Comparison of ENCODE assay signal across 9 cellular contexts in the genomic region with DNA sequence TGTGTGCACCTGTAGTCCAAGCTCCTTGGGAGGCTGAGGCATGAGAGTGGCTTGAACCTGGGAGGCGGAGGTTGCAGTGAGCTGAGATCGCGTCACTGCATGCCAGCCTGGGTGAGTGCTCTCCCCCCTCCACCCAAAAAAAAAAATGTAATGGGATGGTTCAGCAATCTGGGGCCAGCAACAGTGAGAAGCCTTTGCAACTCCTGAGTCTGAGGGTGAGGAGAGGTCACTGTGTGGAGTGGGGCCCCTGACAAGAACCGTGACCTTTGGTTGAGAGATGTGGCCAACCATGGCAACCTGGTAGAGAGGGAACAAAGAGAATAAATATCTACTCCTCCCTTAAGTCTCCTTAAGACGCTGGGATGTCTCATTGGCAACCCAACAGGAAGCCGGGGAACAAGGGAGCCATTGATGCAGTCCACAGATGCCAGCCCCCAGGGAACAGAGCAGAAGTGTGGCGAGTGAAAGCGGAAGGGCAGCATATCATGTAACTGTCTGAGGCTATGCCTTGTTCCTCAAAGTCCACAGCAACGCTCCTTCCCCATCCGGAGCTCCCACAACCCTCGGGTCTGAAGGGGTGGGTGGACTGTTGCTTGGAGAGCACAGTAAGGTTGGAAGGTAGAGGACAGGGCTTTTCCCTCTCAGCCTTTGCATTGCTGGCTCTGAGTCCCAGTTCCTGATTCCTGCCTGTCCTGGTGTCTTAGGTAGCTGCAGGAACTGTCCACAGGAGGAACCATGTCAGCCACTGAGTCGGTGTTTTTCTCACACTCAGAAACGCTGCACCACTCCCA. TPM values are rescaled to one million over a fixed set of nuclear protein-coding genes. Genes with fewer than 3 reads are reported as not detected.
A peak's percentile ranks its signal among the peaks of the same experiment; 100 is the strongest.
DNase-seq lines count a peak whose midpoint lies in the region; ATAC-seq and TF ChIP-seq lines count a peak whose summit lies in the region.
"Had no signal": no experiment of that assay in that cellular context is flagged by ENCODE, and none has a peak within 500 bp of the region (broad histone marks: within the 10 kb centered on the region; RNA-seq: fewer than 3 reads in every experiment).

No MANE protein-coding gene starts in this region.

- peak overlapping the region; percentile 1 to 57 (median 34); a peak in 12 of 20 replicates for H3K4me3 ChIP-seq in BLaER1 treated with 17β-estradiol and CSF1 and Interleukin-3, amounts not matched to agents 10 nM and 100 nM
- H3K4me3 ChIP-seq in OCI-LY3 (ENCODE audit: low read length), result peak overlapping the region; percentile 41
- no peak overlapping the region for H3K4me3 ChIP-seq in neural progenitor cell

- no peaks in the 10 kb centered on the region for H3K9me3 ChIP-seq in BLaER1 treated with 17β-estradiol and CSF1 and Interleukin-3, amounts not matched to agents 10 nM and 100 nM (replicated peaks in 1 of 11)
- H3K9me3 ChIP-seq in OCI-LY3 (ENCODE audit: insufficient read depth, low read length) (no peaks in the 10 kb centered on the region), neural progenitor cell (ENCODE audit: low read depth) (no peaks in the 10 kb centered on the region)

- H3K79me2 ChIP-seq in OCI-LY3 (ENCODE audit: low read length), result no peaks in the 10 kb centered on the region
- no peaks in the 10 kb centered on the region for H3K79me2 ChIP-seq in neural progenitor cell (ENCODE audit: low read depth)

- TF ChIP-seq CTCF in OCI-LY3 (IDR thresholded peaks at IDR 0.05; ENCODE audit: low read depth, low read length) (no peak), neural progenitor cell (IDR thresholded peaks at IDR 0.05) (no peak), endothelial cell (IDR thresholded peaks at IDR 0.05; ENCODE audit: unreplicated experiment) (no peak)

- H3K9ac ChIP-seq in BLaER1 treated with 17β-estradiol and CSF1 and Interleukin-3, amounts not matched to agents 10 nM and 100 nM, result peak overlapping the region in 10 of 11 experiments; percentile 28 to 74 (median 68); a peak in 20 of 22 replicates
- H3K9ac ChIP-seq in OCI-LY3 (ENCODE audit: low read length) (peak overlapping the region; percentile 3; the same call in 1 of the 2 replicates), neural progenitor cell (no peak overlapping the region)

- peaks cover 2% of the 10 kb centered on the region for H3K36me3 Mint-ChIP-seq in neural progenitor cell
- H3K36me3 Mint-ChIP-seq in endothelial cell (ENCODE audit: low read depth, unreplicated experiment), result no peaks in the 10 kb centered on the region

- peak overlapping the region; percentile 55 to 89 (median 82); a peak in 21 of 22 replicates for H3K27ac ChIP-seq in BLaER1 treated with 17β-estradiol and CSF1 and Interleukin-3, amounts not matched to agents 10 nM and 100 nM
- H3K27ac ChIP-seq in OCI-LY3 (ENCODE audit: low read length) (peak overlapping the region; percentile 0; the same call in 1 of the 2 replicates), neural progenitor cell (no peak overlapping the region)

- DNase-seq in neural progenitor cell (ENCODE audit: low spot score), result no peak
- no peak for DNase-seq in NCI-H1048 (lab: John Stamatoyannopoulos, UW)
- no peak for DNase-seq in endothelial cell (ENCODE audit: low spot score)
- DNase-seq in SHP77 (lab: John Stamatoyannopoulos, UW), result no peak
- DNase-seq: activated effector memory CD4-positive, alpha-beta T cell treated with Interleukin-2 at 50 U/mL for 16 hours had no signal

- peaks cover 0 to 2% (median 0%) of the 10 kb centered on the region in 11 experiments; a peak in 1 of 22 replicates for H4K20me1 ChIP-seq in BLaER1 treated with 17β-estradiol and CSF1 and Interleukin-3, amounts not matched to agents 10 nM and 100 nM
- H4K20me1 ChIP-seq in OCI-LY3 (ENCODE audit: insufficient read depth, low read length) (no peaks in the 10 kb centered on the region), neural progenitor cell (ENCODE audit: low read depth) (peaks cover 3% of the 10 kb centered on the region)

- H3K27me3 ChIP-seq in BLaER1 treated with 17β-estradiol and CSF1 and Interleukin-3, amounts not matched to agents 10 nM and 100 nM, result peaks cover 3 to 8% (median 7%) of the 10 kb centered on the region in 11 experiments; a peak in 20 of 22 replicates
- H3K27me3 ChIP-seq in OCI-LY3 (ENCODE audit: low read depth, low read length) (no peaks in the 10 kb centered on the region), neural progenitor cell (peaks cover 6% of the 10 kb centered on the region)

- H3F3A ChIP-seq in neural progenitor cell (ENCODE audit: low read depth), result peaks cover 33% of the 10 kb centered on the region

- no peaks in the 10 kb centered on the region for H3K36me3 ChIP-seq in BLaER1 treated with 17β-estradiol and CSF1 and Interleukin-3, amounts not matched to agents 10 nM and 100 nM
- no peaks in the 10 kb centered on the region for H3K36me3 ChIP-seq in OCI-LY3 (replicated peaks; ENCODE audit: low read depth, low read length)
- no peaks in the 10 kb centered on the region for H3K36me3 ChIP-seq in neural progenitor cell

- H3K4me1 Mint-ChIP-seq in neural progenitor cell (peaks cover 82% of the 10 kb centered on the region), endothelial cell (ENCODE audit: unreplicated experiment) (peaks cover 10% of the 10 kb centered on the region)

- H3K4me3 Mint-ChIP-seq in neural progenitor cell (peak overlapping the region; percentile 70), endothelial cell (ENCODE audit: unreplicated experiment) (no peak overlapping the region)

- H3K9me3 Mint-ChIP-seq in neural progenitor cell (no peaks in the 10 kb centered on the region), endothelial cell (ENCODE audit: unreplicated experiment) (no peaks in the 10 kb centered on the region)

- H2AFZ ChIP-seq in OCI-LY3 (ENCODE audit: low read depth, low read length), result peak overlapping the region; percentile 26; the same call in 1 of the 2 replicates
- no peak overlapping the region for H2AFZ ChIP-seq in neural progenitor cell (replicated peaks)

- peak overlapping the region; percentile 80 to 93 (median 89) for H3K4me2 ChIP-seq in BLaER1 treated with 17β-estradiol and CSF1 and Interleukin-3, amounts not matched to agents 10 nM and 100 nM
- H3K4me2 ChIP-seq in OCI-LY3 (ENCODE audit: low read length) (peak overlapping the region; percentile 51), neural progenitor cell (peak overlapping the region; percentile 5)

- H3K4me1 ChIP-seq in BLaER1 treated with 17β-estradiol and CSF1 and Interleukin-3, amounts not matched to agents 10 nM and 100 nM, result peaks cover 62 to 97% (median 94%) of the 10 kb centered on the region in 10 experiments
- H3K4me1 ChIP-seq in OCI-LY3 (ENCODE audit: low read length), result peaks cover 13% of the 10 kb centered on the region
- peaks cover 38% of the 10 kb centered on the region for H3K4me1 ChIP-seq in neural progenitor cell

- ATAC-seq in esophagus mucosa (peak; percentile 1), HG03565 (IDR thresholded peaks at IDR 0.05; ENCODE audit: unreplicated experiment) (no peak)

- H3K27ac Mint-ChIP-seq in neural progenitor cell (peak overlapping the region; percentile 97), endothelial cell (ENCODE audit: unreplicated experiment) (no peak overlapping the region)

- H3K27me3 Mint-ChIP-seq in neural progenitor cell (ENCODE audit: insufficient read depth, low read depth), result peaks cover 14% of the 10 kb centered on the region
- H3K27me3 Mint-ChIP-seq in endothelial cell (ENCODE audit: unreplicated experiment), result peaks cover 5% of the 10 kb centered on the region

RNA-seq across cellular contexts. Expression of gene TRNP1, which starts 8.3 kb away (rescaled TPM):
- total RNA-seq in esophagus mucosa, result 75.0 TPM
- 0.59 and 2.0 TPM in 2 replicates for total RNA-seq in neural progenitor cell (ENCODE audit: low replicate concordance)
- total RNA-seq in endothelial cell (ENCODE audit: unreplicated experiment), result 4.2 TPM

RNA-seq across cellular contexts. Expression of gene TENT5B, which starts 10.9 kb away (rescaled TPM):
- total RNA-seq in esophagus mucosa (51.3 TPM), neural progenitor cell (ENCODE audit: low replicate concordance) (3.2 and 7.2 TPM in 2 replicates), endothelial cell (ENCODE audit: unreplicated experiment) (14.1 TPM)

RNA-seq across cellular contexts. Expression of gene KDF1, which starts 41.5 kb away (rescaled TPM):
- total RNA-seq in esophagus mucosa, result 16.5 TPM
- total RNA-seq in neural progenitor cell (ENCODE audit: low replicate concordance), result 1.1 TPM in 1 of 2 replicates, not detected in the other
- 0.21 TPM for total RNA-seq in endothelial cell (ENCODE audit: unreplicated experiment)

Comparison
In these comparisons a context has a peak if more than half of its experiments do, and no peak if none do; other contexts are left out.
1. H3K4me2 ChIP-seq: peak in every context shown above with its lines; median percentile 89 in BLaER1 treated with 17β-estradiol and CSF1 and Interleukin-3, amounts not matched to agents 10 nM and 100 nM; 51 in OCI-LY3; 5 in neural progenitor cell.
2. RNA of gene TRNP1, which starts 8.3 kb away (total RNA-seq): 75.0 TPM in esophagus mucosa (single experiment); 4.2 TPM in endothelial cell (single experiment) and 0.59 to 2.0 TPM in neural progenitor cell; every median in the first group is over 10 times any median in the second.